In the genomic region with DNA sequence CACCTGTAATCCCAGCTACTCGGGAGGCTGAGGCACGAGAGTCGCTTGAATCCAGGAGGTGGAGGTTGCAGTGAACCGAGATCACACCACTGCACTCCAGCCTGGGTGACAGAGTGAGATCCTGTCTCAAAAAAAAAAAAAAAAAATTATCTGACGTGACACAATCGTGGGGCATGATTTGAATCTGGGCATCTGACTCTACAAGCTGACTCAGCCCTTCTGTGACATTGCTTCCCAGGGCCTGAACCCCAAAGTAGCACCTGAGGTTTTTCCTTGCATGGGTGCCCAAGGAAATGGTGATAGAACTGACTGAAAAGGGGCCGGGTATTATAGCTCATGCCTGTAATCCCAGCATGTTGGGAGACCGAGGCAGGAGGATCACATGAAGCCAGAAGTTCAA, we compare ENCODE assay signal across 1 cellular context. TPM values are rescaled to one million over a fixed set of nuclear protein-coding genes. Genes with fewer than 3 reads are reported as not detected.
"Had no signal": no experiment of that assay in that cellular context is flagged by ENCODE, and none has a peak within 500 bp of the region (broad histone marks: within the 10 kb centered on the region; RNA-seq: fewer than 3 reads in every experiment).

No MANE protein-coding gene starts in this region.

RNA-seq across cellular contexts. Expression of gene FZD9, which starts 13.0 kb away (rescaled TPM):
- total RNA-seq: HT1080 had no signal
